In the genomic region with DNA sequence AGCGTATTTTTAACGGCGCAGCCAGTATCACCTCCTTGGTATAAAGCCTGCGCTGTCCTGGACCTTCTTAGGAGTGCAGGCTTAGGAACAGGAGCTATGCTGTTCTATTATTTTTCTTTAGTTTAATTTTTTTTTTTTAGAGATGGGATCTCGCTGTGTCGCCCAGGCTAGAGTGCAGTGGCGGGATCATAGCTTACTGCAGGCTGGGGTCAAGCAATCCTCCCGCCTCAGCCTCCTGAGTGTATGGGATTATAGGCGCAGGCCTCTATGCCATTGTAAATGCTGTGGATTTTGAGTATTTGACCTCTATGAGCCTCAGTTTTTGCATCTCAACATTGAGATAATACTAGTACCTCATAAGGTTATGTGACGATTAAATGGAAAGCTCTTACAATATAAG, we compare ENCODE assay signal across 10 cellular contexts. TPM values are rescaled to one million over a fixed set of nuclear protein-coding genes. Genes with fewer than 3 reads are reported as not detected.
A peak's percentile ranks its signal among the peaks of the same experiment; 100 is the strongest.
DNase-seq lines count a peak whose midpoint lies in the region; FAIRE-seq and TF ChIP-seq lines count a peak whose summit lies in the region.
"Had no signal": no experiment of that assay in that cellular context is flagged by ENCODE, and none has a peak within 500 bp of the region (broad histone marks: within the 10 kb centered on the region; RNA-seq: fewer than 3 reads in every experiment).

No MANE protein-coding gene starts in this region.

- H3K4me1 Mint-ChIP-seq in T-helper 1 cell treated with Interleukin-12 subunit alpha and Interleukin-12 subunit beta and Interleukin-4 antibody, amounts not matched to agents 30 μg/mL and 1 μg/mL, for 36 hours (ENCODE audit: low read depth), result peaks cover 27% of the 10 kb centered on the region

- H3K9ac ChIP-seq in kidney (ENCODE audit: low read length in 2 of 2), result peak overlapping the region in 1 of 2 donors; percentile 91

- no peaks in the 10 kb centered on the region for H3K36me3 ChIP-seq in kidney (ENCODE audit: control insufficient read depth in 1 of 2, insufficient read depth in 2 of 2, low read length in 2 of 2)

- DNase-seq in T-helper 1 cell (no peak), kidney (no peak), substantia nigra (lab: John Stamatoyannopoulos, UW) (no peak), AG08395 (ENCODE audit: low spot score) (no peak), NCI-H2107 treated with DMSO at 0.1 percent for 48 hours (lab: John Stamatoyannopoulos, UW; ENCODE audit: unreplicated experiment) (no peak), inferior parietal cortex (ENCODE audit: extremely low spot score) (no peak)

- intact Hi-C loops in kidney (cut with DNase I), result no loop called here

- H3K27ac ChIP-seq in adipose tissue (ENCODE audit: low read depth, low read length) (peak overlapping the region; percentile 93), kidney (ENCODE audit: low read depth in 2 of 2, low read length in 2 of 2) (peak overlapping the region; percentile 94 to 96), substantia nigra (ENCODE audit: low read depth, low read length, poor library complexity, severe bottlenecking) (peak overlapping the region; percentile 79)

- peaks cover 0 to 15% of the 10 kb centered on the region in 2 donors for H3K9me3 ChIP-seq in kidney (ENCODE audit: control insufficient read depth in 1 of 2, low read length in 2 of 2)

- TF ChIP-seq CTCF in kidney (IDR thresholded peaks at IDR 0.05; ENCODE audit: borderline replicate concordance, extremely low read depth, insufficient read depth), result no peak

- H3K36me3 Mint-ChIP-seq in T-helper 1 cell treated with Interleukin-12 subunit alpha and Interleukin-12 subunit beta and Interleukin-4 antibody, amounts not matched to agents 30 μg/mL and 1 μg/mL, for 36 hours (ENCODE audit: low read depth), result peaks cover 30% of the 10 kb centered on the region

- peaks cover 33% of the 10 kb centered on the region for H3K9me3 Mint-ChIP-seq in T-helper 1 cell treated with Interleukin-12 subunit alpha and Interleukin-12 subunit beta and Interleukin-4 antibody, amounts not matched to agents 30 μg/mL and 1 μg/mL, for 36 hours

- peak overlapping the region; percentile 93 to 97 for H3K4me3 ChIP-seq in kidney (ENCODE audit: low read length in 2 of 2)

- WGBS in adipose tissue, 3 donors, result 59 to 67% (median 61%) methylated on average over 10 of the region's 10 CpGs

- FAIRE-seq in kidney (lab: Jason Lieb, UNC), result no peak
- FAIRE-seq: A204.1, endometrium had no signal

- peak overlapping the region; percentile 87 for H3K4me3 Mint-ChIP-seq in T-helper 1 cell treated with Interleukin-12 subunit alpha and Interleukin-12 subunit beta and Interleukin-4 antibody, amounts not matched to agents 30 μg/mL and 1 μg/mL, for 36 hours

- H3K4me1 ChIP-seq in kidney (ENCODE audit: control insufficient read depth in 1 of 2, insufficient read depth in 1 of 2, low read depth in 1 of 2, low read length in 2 of 2), result peaks cover 0 to 2% of the 10 kb centered on the region in 2 donors

- H3K27me3 Mint-ChIP-seq in T-helper 1 cell treated with Interleukin-12 subunit alpha and Interleukin-12 subunit beta and Interleukin-4 antibody, amounts not matched to agents 30 μg/mL and 1 μg/mL, for 36 hours (ENCODE audit: low read depth), result peaks cover 11% of the 10 kb centered on the region

- H3K27ac Mint-ChIP-seq in T-helper 1 cell treated with Interleukin-12 subunit alpha and Interleukin-12 subunit beta and Interleukin-4 antibody, amounts not matched to agents 30 μg/mL and 1 μg/mL, for 36 hours, result peak overlapping the region; percentile 84

RNA-seq across cellular contexts. Expression of gene OR10AD1, which starts 4.1 kb away (rescaled TPM):
- polyA plus RNA-seq in adipose tissue, result not detected
- not detected for total RNA-seq in kidney
- polyA plus RNA-seq in kidney (ENCODE audit: insufficient read depth, low read depth, low replicate concordance), result not detected

RNA-seq across cellular contexts. Expression of gene CCDC184, which starts 15.5 kb away (rescaled TPM):
- polyA plus RNA-seq in adipose tissue (1 to 10 TPM in 1 of 3 donors, under 1 TPM in 2; 0.22 to 1.1 (median 0.25) TPM), kidney (ENCODE audit: insufficient read depth, low read depth, low replicate concordance) (1.7 TPM)
- total RNA-seq in kidney, result 2.0 TPM

RNA-seq across cellular contexts. Expression of gene ASB8, which starts 41.7 kb away (rescaled TPM):
- polyA plus RNA-seq in adipose tissue (10 to 100 TPM; 15.5 to 18.2 (median 18.0) TPM), kidney (ENCODE audit: insufficient read depth, low read depth, low replicate concordance) (27.3 TPM)
- 40.5 TPM for total RNA-seq in kidney
